Comparison of ENCODE assay signal across 8 cellular contexts in genomic region chr1:180515857-180516388, GRCh38. TPM values are rescaled to one million over a fixed set of nuclear protein-coding genes. Genes with fewer than 3 reads are reported as not detected.
DNase-seq lines count a peak whose midpoint lies in the region; ATAC-seq and TF ChIP-seq lines count a peak whose summit lies in the region.

No MANE protein-coding gene starts in this region.

- TF ChIP-seq POLR2A in heart left ventricle (IDR thresholded peaks at IDR 0.05), result no peak

- no peaks in the 10 kb centered on the region for H3K36me3 Mint-ChIP-seq in activated naive CD8-positive, alpha-beta T cell treated with anti-CD3 and anti-CD28 coated beads, Interleukin-2, amount 50 U/mL, for 24 hours (ENCODE audit: low read depth)

- no peaks in the 10 kb centered on the region for H3K9me3 Mint-ChIP-seq in activated naive CD8-positive, alpha-beta T cell treated with anti-CD3 and anti-CD28 coated beads, Interleukin-2, amount 50 U/mL, for 24 hours

- H3K4me1 Mint-ChIP-seq in activated naive CD8-positive, alpha-beta T cell treated with anti-CD3 and anti-CD28 coated beads, Interleukin-2, amount 50 U/mL, for 24 hours, result no peaks in the 10 kb centered on the region

- peaks cover 7% of the 10 kb centered on the region for H3K27me3 Mint-ChIP-seq in activated naive CD8-positive, alpha-beta T cell treated with anti-CD3 and anti-CD28 coated beads, Interleukin-2, amount 50 U/mL, for 24 hours

- TF ChIP-seq CTCF in GM12872 (IDR thresholded peaks at IDR 0.05; ENCODE audit: insufficient read depth, low read depth, low read length), result peak; percentile 73
- TF ChIP-seq CTCF in heart left ventricle (IDR thresholded peaks at IDR 0.05), result peak; percentile 73 to 91 (median 88)

- H3K4me3 ChIP-seq in heart left ventricle, result no peak overlapping the region

- H3K27ac Mint-ChIP-seq in activated naive CD8-positive, alpha-beta T cell treated with anti-CD3 and anti-CD28 coated beads, Interleukin-2, amount 50 U/mL, for 24 hours, result no peak overlapping the region

- DNase-seq in NCI-H128 (lab: John Stamatoyannopoulos, UW; ENCODE audit: unreplicated experiment) (peak; percentile 82), SKM-1 (lab: John Stamatoyannopoulos, UW; ENCODE audit: unreplicated experiment) (peak; percentile 92), heart left ventricle (peak in 4 of 5 donors; percentile 61 to 69 (median 66)), renal cortical epithelial cell (ENCODE audit: low read depth) (peak; percentile 70), NK-92 (lab: John Stamatoyannopoulos, UW; ENCODE audit: unreplicated experiment) (no peak)
- DNase-seq in activated naive CD8-positive, alpha-beta T cell treated with anti-CD3 and anti-CD28 coated beads, Interleukin-2, amount 50 U/mL, for 24 hours, result peak; percentile 44

- peaks cover 0 to 19% (median 10%) of the 10 kb centered on the region in 12 donors for H3K4me1 ChIP-seq in heart left ventricle

- no peaks in the 10 kb centered on the region for H3K27me3 ChIP-seq in heart left ventricle

- no peak overlapping the region for H3K4me3 Mint-ChIP-seq in activated naive CD8-positive, alpha-beta T cell treated with anti-CD3 and anti-CD28 coated beads, Interleukin-2, amount 50 U/mL, for 24 hours

- intact Hi-C loops in heart left ventricle (cut with DNase I), result loop anchor here (5.0 to 10.0 kb wide), 4 partner anchors 346 to 649 kb away; no protein-coding TSS in a partner anchor

- H3K9me3 ChIP-seq in heart left ventricle, result no peaks in the 10 kb centered on the region

- 8 to 14% (median 9%) methylated on average over 8 of the region's 8 CpGs for WGBS in heart left ventricle, 4 donors

- H3K27ac ChIP-seq in heart left ventricle, result peak overlapping the region in 1 of 12 donors; percentile 21

- ATAC-seq in HG02610 (IDR thresholded peaks at IDR 0.05; ENCODE audit: unreplicated experiment), result peak; percentile 97
- peak; percentile 87 for ATAC-seq in activated naive CD8-positive, alpha-beta T cell treated with anti-CD3 and anti-CD28 coated beads, Interleukin-2, amount 50 U/mL, for 24 hours
- ATAC-seq in heart left ventricle, result peak; percentile 90 to 98 (median 96)

- H3K36me3 ChIP-seq in heart left ventricle, result no peaks in the 10 kb centered on the region

RNA-seq across cellular contexts. Expression of gene ACBD6, which starts 13.5 kb away (rescaled TPM):
- total RNA-seq in heart left ventricle, result 10 to 100 TPM; 18.6 to 24.6 (median 21.5) TPM
- 10 to 100 TPM; 26.8 to 35.8 TPM for polyA plus RNA-seq in heart left ventricle
- 41.0 and 44.3 TPM in 2 replicates for total RNA-seq in renal cortical epithelial cell

RNA-seq across cellular contexts. Expression of gene OVAAL, which starts 42.8 kb away (rescaled TPM):
- total RNA-seq in heart left ventricle, result 10 to 100 TPM in 1 of 9 donors, 1 to 10 TPM in 8; 1.5 to 13.9 (median 2.4) TPM
- 10 to 100 TPM in 1 of 2 donors, 1 to 10 TPM in 1; 2.8 to 13.8 TPM for polyA plus RNA-seq in heart left ventricle
- total RNA-seq in renal cortical epithelial cell, result not detected in 2 replicates
